Comparison of ENCODE assay signal across 8 cellular contexts in genomic region chr18:48408727-48409590, GRCh38. TPM values are rescaled to one million over a fixed set of nuclear protein-coding genes. Genes with fewer than 3 reads are reported as not detected.
DNase-seq lines count a peak whose midpoint lies in the region; ATAC-seq, FAIRE-seq and TF ChIP-seq lines count a peak whose summit lies in the region.

Gene ZBTB7C, minus strand, starts transcription at chr18:48409383.

- no peak for TF ChIP-seq CTCF in neural crest cell (conservative IDR thresholded peaks at IDR 0.05)

- DNase-seq in activated CD4-positive, alpha-beta T cell treated with anti-CD3 and anti-CD28 coated beads for 48 hours = peak; percentile 18
- DNase-seq in activated CD4-positive, alpha-beta T cell treated with anti-CD3 and anti-CD28 coated beads, Interleukin-2, amount 50 U/mL, for 4 hours = no peak
- DNase-seq in LoVo (ENCODE audit: low spot score) = peak; percentile 55
- DNase-seq in activated CD8-positive, alpha-beta T cell treated with anti-CD3 and anti-CD28 coated beads, Interleukin-2, amount 10 ng/mL, durations not matched to agents 7 days and 5 days = no peak
- peak; percentile 51 to 72 for DNase-seq in frontal cortex (ENCODE audit: low spot score in 2 of 2)
- DNase-seq in neural crest cell (ENCODE audit: low read depth, low spot score) = peak; percentile 46
- no peak for DNase-seq in kidney glomerular epithelial cell (lab: John Stamatoyannopoulos, UW)

- no peaks in the 10 kb centered on the region for H3K9me3 Mint-ChIP-seq in activated CD8-positive, alpha-beta T cell treated with anti-CD3 and anti-CD28 coated beads, Interleukin-2, amount 10 ng/mL, durations not matched to agents 7 days and 5 days (ENCODE audit: insufficient read depth)
- H3K9me3 Mint-ChIP-seq in neural crest cell = no peaks in the 10 kb centered on the region

- CTCF ChIA-PET in activated CD8-positive, alpha-beta T cell treated with anti-CD3 and anti-CD28 coated beads, Interleukin-2, amount 10 ng/mL, durations not matched to agents 7 days and 5 days (lab: Charles Lee) = no interaction called here

- H3K4me3 Mint-ChIP-seq in activated CD8-positive, alpha-beta T cell treated with anti-CD3 and anti-CD28 coated beads, Interleukin-2, amount 10 ng/mL, durations not matched to agents 7 days and 5 days = peak within 1 kb of the TSS; percentile 60
- H3K4me3 Mint-ChIP-seq in neural crest cell = peak within 1 kb of the TSS; percentile 90

- peaks cover 71% of the 10 kb centered on the region for H3K27me3 Mint-ChIP-seq in activated CD8-positive, alpha-beta T cell treated with anti-CD3 and anti-CD28 coated beads, Interleukin-2, amount 10 ng/mL, durations not matched to agents 7 days and 5 days (ENCODE audit: low read depth)
- H3K27me3 Mint-ChIP-seq in neural crest cell (ENCODE audit: low read depth) = peaks cover 78% of the 10 kb centered on the region

- peaks cover 3% of the 10 kb centered on the region for H3K36me3 Mint-ChIP-seq in activated CD8-positive, alpha-beta T cell treated with anti-CD3 and anti-CD28 coated beads, Interleukin-2, amount 10 ng/mL, durations not matched to agents 7 days and 5 days (ENCODE audit: low read depth)
- no peaks in the 10 kb centered on the region for H3K36me3 Mint-ChIP-seq in neural crest cell (ENCODE audit: low read depth)

- ATAC-seq in activated CD8-positive, alpha-beta T cell treated with anti-CD3 and anti-CD28 coated beads, Interleukin-2, amount 10 ng/mL, durations not matched to agents 7 days and 5 days = peak; percentile 57
- no peak for ATAC-seq in HG03196 (IDR thresholded peaks at IDR 0.05; ENCODE audit: unreplicated experiment)

- H3K4me1 Mint-ChIP-seq in activated CD8-positive, alpha-beta T cell treated with anti-CD3 and anti-CD28 coated beads, Interleukin-2, amount 10 ng/mL, durations not matched to agents 7 days and 5 days (ENCODE audit: low read depth) = peaks cover 15% of the 10 kb centered on the region
- H3K4me1 Mint-ChIP-seq in neural crest cell = peaks cover 25% of the 10 kb centered on the region

- H3K27ac Mint-ChIP-seq in activated CD8-positive, alpha-beta T cell treated with anti-CD3 and anti-CD28 coated beads, Interleukin-2, amount 10 ng/mL, durations not matched to agents 7 days and 5 days = peak within 1 kb of the TSS; percentile 25
- no peak within 1 kb of the TSS for H3K27ac Mint-ChIP-seq in neural crest cell (ENCODE audit: unreplicated experiment)

- POLR2A ChIA-PET in activated CD8-positive, alpha-beta T cell treated with anti-CD3 and anti-CD28 coated beads, Interleukin-2, amount 10 ng/mL, durations not matched to agents 7 days and 5 days (lab: Charles Lee) = no interaction called here

- FAIRE-seq in frontal cortex (lab: Jason Lieb, UNC) = no peak

RNA-seq across cellular contexts. Expression of gene ZBTB7C, which starts in this region (rescaled TPM):
- not detected for total RNA-seq in activated CD8-positive, alpha-beta T cell treated with anti-CD3 and anti-CD28 coated beads, Interleukin-2, amount 10 ng/mL, durations not matched to agents 7 days and 5 days
- total RNA-seq in frontal cortex (1.6 TPM), neural crest cell (0.45 and 0.61 TPM in 2 replicates)

Comparison
In these comparisons a context has a peak if more than half of its experiments do, and no peak if none do; other contexts are left out.
1. DNase-seq: peak in activated CD4-positive, alpha-beta T cell treated with anti-CD3 and anti-CD28 coated beads for 48 hours (single experiment), LoVo (single experiment) and frontal cortex (2 of 2); none in activated CD4-positive, alpha-beta T cell treated with anti-CD3 and anti-CD28 coated beads, Interleukin-2, amount 50 U/mL, for 4 hours (0 of 2), activated CD8-positive, alpha-beta T cell treated with anti-CD3 and anti-CD28 coated beads, Interleukin-2, amount 10 ng/mL, durations not matched to agents 7 days and 5 days (single experiment) and kidney glomerular epithelial cell (single experiment).
2. Peak in ATAC-seq in activated CD8-positive, alpha-beta T cell treated with anti-CD3 and anti-CD28 coated beads, Interleukin-2, amount 10 ng/mL, durations not matched to agents 7 days and 5 days; RNA of the gene not detected or under 1 TPM.
3. Peak in DNase-seq in neural crest cell; RNA of the gene not detected or under 1 TPM.